8 cellular contexts compared by ENCODE assay signal in the genomic region with DNA sequence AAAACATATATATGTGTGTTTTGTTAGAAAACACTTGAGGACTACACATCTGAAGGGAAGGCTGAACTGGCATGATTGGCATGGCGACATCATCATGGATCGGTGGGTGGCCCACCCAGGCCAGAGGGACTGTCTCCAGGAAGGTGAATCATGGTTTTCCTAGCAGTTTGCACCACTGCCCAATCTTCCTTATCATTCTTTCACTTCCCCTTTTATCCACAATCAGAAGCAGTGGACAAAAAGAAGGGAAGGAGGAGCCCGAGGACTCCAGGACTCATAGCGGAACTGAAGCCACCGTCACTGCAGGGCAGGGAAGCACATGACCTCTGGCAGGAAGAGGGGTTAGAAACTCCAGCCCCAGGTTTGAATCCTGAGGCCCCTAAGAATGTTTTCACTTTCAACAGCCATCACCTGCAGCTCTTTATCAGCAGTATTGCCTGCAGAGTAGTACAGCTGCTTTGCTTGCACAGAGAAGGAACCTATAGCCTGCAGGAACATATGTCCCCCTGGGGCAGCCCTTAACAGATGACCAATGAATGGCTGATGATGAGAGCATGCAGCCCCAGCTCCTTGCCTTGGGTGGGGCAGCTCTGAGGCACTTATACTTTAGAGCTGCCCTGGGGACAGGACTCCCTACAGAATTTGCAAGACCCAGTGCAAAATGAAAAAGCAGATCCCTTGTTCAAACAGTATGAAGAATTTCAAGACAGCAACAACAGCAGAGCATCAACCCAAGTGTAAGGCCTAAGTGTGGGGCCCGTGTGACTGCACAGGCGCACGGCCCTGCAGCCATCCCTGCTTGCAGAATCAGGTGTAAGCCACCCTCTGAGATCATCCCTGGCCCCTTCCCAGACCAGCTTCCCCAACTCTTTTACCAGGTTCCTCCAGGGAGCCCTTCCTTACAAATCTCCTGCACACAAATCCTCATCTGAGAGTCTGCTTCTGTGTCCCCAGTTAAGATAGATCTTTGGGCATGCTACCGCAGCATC.
A peak's percentile ranks its signal among the peaks of the same experiment; 100 is the strongest.
DNase-seq lines count a peak whose midpoint lies in the region; ATAC-seq lines count a peak whose summit lies in the region.

No MANE protein-coding gene starts in this region.

- peaks cover 4% of the 10 kb centered on the region for H3K9me3 Mint-ChIP-seq in activated CD4-positive, alpha-beta T cell treated with anti-CD3 and anti-CD28 coated beads for 36 hours (ENCODE audit: low read depth)
- H3K9me3 Mint-ChIP-seq in activated T-helper 17 cell treated with anti-CD3 and anti-CD28 coated beads, Interleukin-2, amount 50 U/mL, for 72 hours = no peaks in the 10 kb centered on the region
- no peaks in the 10 kb centered on the region for H3K9me3 Mint-ChIP-seq in naive thymus-derived CD4-positive, alpha-beta T cell

- POLR2A ChIA-PET in activated CD4-positive, alpha-beta T cell treated with anti-CD3 and anti-CD28 coated beads for 36 hours (lab: Charles Lee) = no interaction called here
- POLR2A ChIA-PET in naive thymus-derived CD4-positive, alpha-beta T cell (lab: Charles Lee) = no interaction called here

- intact Hi-C loops in activated CD4-positive, alpha-beta T cell treated with anti-CD3 and anti-CD28 coated beads for 36 hours (cut with DNase I, micrococcal nuclease) = no loop called here
- intact Hi-C loops in naive thymus-derived CD4-positive, alpha-beta T cell (cut with micrococcal nuclease) = loop anchor here in 1 of 2 donors (1.0 kb wide), 1 partner anchor 9 kb away; no protein-coding TSS in a partner anchor

- no peaks in the 10 kb centered on the region for H3K9me3 ChIP-seq in naive thymus-derived CD4-positive, alpha-beta T cell (ENCODE audit: control insufficient read depth in 2 of 3, low read length in 3 of 3)

- H3K27me3 Mint-ChIP-seq in activated CD4-positive, alpha-beta T cell treated with anti-CD3 and anti-CD28 coated beads for 36 hours = no peaks in the 10 kb centered on the region
- no peaks in the 10 kb centered on the region for H3K27me3 Mint-ChIP-seq in activated T-helper 17 cell treated with anti-CD3 and anti-CD28 coated beads, Interleukin-2, amount 50 U/mL, for 72 hours
- no peaks in the 10 kb centered on the region for H3K27me3 Mint-ChIP-seq in naive thymus-derived CD4-positive, alpha-beta T cell

- H3K36me3 Mint-ChIP-seq in activated CD4-positive, alpha-beta T cell treated with anti-CD3 and anti-CD28 coated beads for 36 hours (ENCODE audit: low read depth) = peaks cover 3% of the 10 kb centered on the region
- no peaks in the 10 kb centered on the region for H3K36me3 Mint-ChIP-seq in activated T-helper 17 cell treated with anti-CD3 and anti-CD28 coated beads, Interleukin-2, amount 50 U/mL, for 72 hours (ENCODE audit: low read depth)
- peaks cover 0 to 6% (median 0%) of the 10 kb centered on the region in 5 donors for H3K36me3 Mint-ChIP-seq in naive thymus-derived CD4-positive, alpha-beta T cell

- H3K4me1 ChIP-seq in naive thymus-derived CD4-positive, alpha-beta T cell (ENCODE audit: control insufficient read depth in 2 of 2, insufficient read depth in 2 of 2, low read length in 2 of 2) = peaks cover 0 to 7% of the 10 kb centered on the region in 2 donors

- H3K4me3 ChIP-seq in naive thymus-derived CD4-positive, alpha-beta T cell (ENCODE audit: low read length) = no peak overlapping the region

- H3K4me3 Mint-ChIP-seq in activated CD4-positive, alpha-beta T cell treated with anti-CD3 and anti-CD28 coated beads for 36 hours = no peak overlapping the region
- H3K4me3 Mint-ChIP-seq in activated T-helper 17 cell treated with anti-CD3 and anti-CD28 coated beads, Interleukin-2, amount 50 U/mL, for 72 hours = no peak overlapping the region
- H3K4me3 Mint-ChIP-seq in naive thymus-derived CD4-positive, alpha-beta T cell = peak overlapping the region in 1 of 10 donors; percentile 35

- peak; percentile 42 for ATAC-seq in activated CD4-positive, alpha-beta T cell treated with anti-CD3 and anti-CD28 coated beads for 36 hours
- ATAC-seq in activated T-helper 17 cell treated with anti-CD3 and anti-CD28 coated beads, Interleukin-2, amount 50 U/mL, for 72 hours (replicated peaks) = peak; percentile 29
- peak; percentile 62 for ATAC-seq in naive thymus-derived CD4-positive, alpha-beta T cell
- no peak for ATAC-seq in HG02973 (IDR thresholded peaks at IDR 0.05; ENCODE audit: unreplicated experiment)

- H3K27ac Mint-ChIP-seq in activated CD4-positive, alpha-beta T cell treated with anti-CD3 and anti-CD28 coated beads for 36 hours = no peak overlapping the region
- H3K27ac Mint-ChIP-seq in activated T-helper 17 cell treated with anti-CD3 and anti-CD28 coated beads, Interleukin-2, amount 50 U/mL, for 72 hours = no peak overlapping the region
- peak overlapping the region in 1 of 9 donors; percentile 61 for H3K27ac Mint-ChIP-seq in naive thymus-derived CD4-positive, alpha-beta T cell

- no peaks in the 10 kb centered on the region for H3K36me3 ChIP-seq in naive thymus-derived CD4-positive, alpha-beta T cell (ENCODE audit: control insufficient read depth in 2 of 3, insufficient read depth in 3 of 3, low read length in 3 of 3)

- peak; percentile 24 for DNase-seq in activated CD4-positive, alpha-beta T cell treated with anti-CD3 and anti-CD28 coated beads for 36 hours
- no peak for DNase-seq in activated CD4-positive, alpha-beta T cell treated with anti-CD3 and anti-CD28 coated beads, Interleukin-2, amount 50 U/mL, for 1 hour
- DNase-seq in HS-5 (ENCODE audit: low read depth) (peak; percentile 14), NCI-H2029 treated with DMSO at 0.1 percent for 48 hours (lab: John Stamatoyannopoulos, UW) (no peak), iPS-NIHi11 (ENCODE audit: low spot score) (no peak)
- no peak for DNase-seq in naive thymus-derived CD4-positive, alpha-beta T cell

- H3K27me3 ChIP-seq in naive thymus-derived CD4-positive, alpha-beta T cell (ENCODE audit: control insufficient read depth in 2 of 2, insufficient read depth in 2 of 2, low read length in 2 of 2) = no peaks in the 10 kb centered on the region

- H3K4me1 Mint-ChIP-seq in activated CD4-positive, alpha-beta T cell treated with anti-CD3 and anti-CD28 coated beads for 36 hours = peaks cover 52% of the 10 kb centered on the region
- peaks cover 6% of the 10 kb centered on the region for H3K4me1 Mint-ChIP-seq in activated T-helper 17 cell treated with anti-CD3 and anti-CD28 coated beads, Interleukin-2, amount 50 U/mL, for 72 hours
- H3K4me1 Mint-ChIP-seq in naive thymus-derived CD4-positive, alpha-beta T cell = peaks cover 11 to 61% (median 24%) of the 10 kb centered on the region in 7 donors

- no peak overlapping the region for H3K27ac ChIP-seq in naive thymus-derived CD4-positive, alpha-beta T cell (ENCODE audit: low read depth, low read length)

- CTCF ChIA-PET in activated CD4-positive, alpha-beta T cell treated with anti-CD3 and anti-CD28 coated beads for 36 hours (lab: Charles Lee) = interaction anchor here (1.0 to 1.4 kb wide), 2 partner anchors 128 to 158 kb away, joined by 3 read pairs; no protein-coding TSS in a partner anchor
- CTCF ChIA-PET in naive thymus-derived CD4-positive, alpha-beta T cell (lab: Charles Lee) = interaction anchor here (0.7 kb wide), 1 partner anchor 62 kb away, joined by 3 read pairs; no protein-coding TSS in a partner anchor

Comparison
In these comparisons a context has a peak if more than half of its experiments do, and no peak if none do; other contexts are left out.
1. DNase-seq: peak in activated CD4-positive, alpha-beta T cell treated with anti-CD3 and anti-CD28 coated beads for 36 hours (single experiment) and HS-5 (single experiment); none in activated CD4-positive, alpha-beta T cell treated with anti-CD3 and anti-CD28 coated beads, Interleukin-2, amount 50 U/mL, for 1 hour (single experiment), naive thymus-derived CD4-positive, alpha-beta T cell (0 of 9), NCI-H2029 treated with DMSO at 0.1 percent for 48 hours (single experiment) and iPS-NIHi11 (single experiment).